ENCODE assay signal across 8 cellular contexts in genomic region chr1:177355575-177355974, GRCh38.
DNase-seq lines count a peak whose midpoint lies in the region; ATAC-seq and TF ChIP-seq lines count a peak whose summit lies in the region.

No MANE protein-coding gene starts in this region.

- peak in 1 of 8 donors; percentile 41 for ATAC-seq in heart right ventricle
- ATAC-seq in HG03439 (IDR thresholded peaks at IDR 0.05; ENCODE audit: unreplicated experiment): no peak
- no peak for ATAC-seq in HG03442 (IDR thresholded peaks at IDR 0.05; ENCODE audit: unreplicated experiment)
- no peak for ATAC-seq in GM21526 (IDR thresholded peaks at IDR 0.05; ENCODE audit: low FRiP score, unreplicated experiment)

- H3K36me3 Mint-ChIP-seq in type B pancreatic cell: no peaks in the 10 kb centered on the region

- no peaks in the 10 kb centered on the region for H3K9me3 Mint-ChIP-seq in type B pancreatic cell

- no peak overlapping the region for H3K4me3 ChIP-seq in OCI-LY1 (ENCODE audit: low read depth, low read length, poor library complexity, severe bottlenecking)
- H3K4me3 ChIP-seq in heart right ventricle: no peak overlapping the region

- H3K27ac Mint-ChIP-seq in type B pancreatic cell: no peak overlapping the region

- H3K9me3 ChIP-seq in OCI-LY1 (ENCODE audit: low read length) (no peaks in the 10 kb centered on the region), heart right ventricle (no peaks in the 10 kb centered on the region)

- H4K20me1 ChIP-seq in OCI-LY1 (ENCODE audit: insufficient read depth, low read length): no peaks in the 10 kb centered on the region

- intact Hi-C loops in heart right ventricle (cut with DNase I): loop anchor here (2.0 to 10.0 kb wide), 6 partner anchors 91 to 461 kb away; no protein-coding TSS in a partner anchor

- WGBS in heart right ventricle, 2 donors: 12 to 19% methylated on average over 2 of the region's 2 CpGs

- H3K79me2 ChIP-seq in OCI-LY1 (ENCODE audit: insufficient read depth, low read length): no peaks in the 10 kb centered on the region

- H3K9ac ChIP-seq in OCI-LY1 (ENCODE audit: low read length): no peak overlapping the region

- H3F3A ChIP-seq in OCI-LY1 (ENCODE audit: insufficient read depth, low read length): no peaks in the 10 kb centered on the region

- H3K4me3 Mint-ChIP-seq in type B pancreatic cell: no peak overlapping the region

- DNase-seq in SIG-M5 treated with dmso at 0.1 percent for 504 hours (lab: John Stamatoyannopoulos, UW; ENCODE audit: unreplicated experiment) (peak; percentile 7), SIG-M5 (lab: John Stamatoyannopoulos, UW) (no peak), heart right ventricle (no peak), type B pancreatic cell (ENCODE audit: extremely low spot score, unreplicated experiment) (no peak)

- H3K27me3 Mint-ChIP-seq in type B pancreatic cell: peaks cover 4% of the 10 kb centered on the region

- peaks cover 6% of the 10 kb centered on the region for H3K4me1 Mint-ChIP-seq in type B pancreatic cell (ENCODE audit: unreplicated experiment)

- TF ChIP-seq CTCF in OCI-LY1 (IDR thresholded peaks at IDR 0.05; ENCODE audit: low read length) (peak; percentile 59), heart right ventricle (IDR thresholded peaks at IDR 0.05) (peak in 7 of 9 donors; percentile 30 to 51 (median 39)), type B pancreatic cell (conservative IDR thresholded peaks at IDR 0.05) (peak; percentile 73)

- no peaks in the 10 kb centered on the region for H3K4me1 ChIP-seq in OCI-LY1 (ENCODE audit: insufficient read depth, low read length, severe bottlenecking)
- no peaks in the 10 kb centered on the region for H3K4me1 ChIP-seq in heart right ventricle

- H2AFZ ChIP-seq in OCI-LY1 (ENCODE audit: low read length): no peak overlapping the region

- H3K36me3 ChIP-seq in OCI-LY1 (ENCODE audit: insufficient read depth, low read length) (no peaks in the 10 kb centered on the region), heart right ventricle (no peaks in the 10 kb centered on the region)

- no peak overlapping the region for H3K4me2 ChIP-seq in OCI-LY1 (ENCODE audit: low read length)

- H3K9me2 ChIP-seq in OCI-LY1 (ENCODE audit: low read depth, low read length): no peaks in the 10 kb centered on the region

- H3K27me3 ChIP-seq in OCI-LY1 (ENCODE audit: insufficient read depth, low read length): no peaks in the 10 kb centered on the region
- H3K27me3 ChIP-seq in heart right ventricle: peaks cover 0 to 49% (median 17%) of the 10 kb centered on the region in 7 donors

- H3K27ac ChIP-seq in OCI-LY1 (ENCODE audit: low read depth, low read length, poor library complexity, severe bottlenecking): no peak overlapping the region
- H3K27ac ChIP-seq in heart right ventricle: no peak overlapping the region
